8 cellular contexts compared by ENCODE assay signal in genomic region chr10:79155301-79156081, GRCh38.
DNase-seq lines count a peak whose midpoint lies in the region; ATAC-seq, FAIRE-seq and TF ChIP-seq lines count a peak whose summit lies in the region.

No MANE protein-coding gene starts in this region.

- no peaks in the 10 kb centered on the region for H3K27me3 ChIP-seq in NT2/D1 (ENCODE audit: insufficient read depth, insufficient read length)

- H3K4me3 ChIP-seq in NT2/D1 (ENCODE audit: insufficient read length, low read depth) (no peak overlapping the region), epithelial cell of esophagus (ENCODE audit: low read length) (no peak overlapping the region)

- H3K36me3 ChIP-seq in NT2/D1 (ENCODE audit: insufficient read depth, insufficient read length, low read length) = peaks cover 48% of the 10 kb centered on the region

- H3K36me3 Mint-ChIP-seq in osteocyte (ENCODE audit: unreplicated experiment) = peaks cover 8% of the 10 kb centered on the region
- H3K36me3 Mint-ChIP-seq in activated naive CD8-positive, alpha-beta T cell treated with anti-CD3 and anti-CD28 coated beads, Interleukin-2, amount 50 U/mL, for 24 hours (ENCODE audit: low read depth) = no peaks in the 10 kb centered on the region
- no peaks in the 10 kb centered on the region for H3K36me3 Mint-ChIP-seq in activated naive CD4-positive, alpha-beta T cell treated with anti-CD3 and anti-CD28 coated beads, Interleukin-2, amount 10 ng/mL, durations not matched to agents 7 days and 5 days

- CTCF ChIA-PET in activated naive CD4-positive, alpha-beta T cell treated with anti-CD3 and anti-CD28 coated beads, Interleukin-2, amount 10 ng/mL, durations not matched to agents 7 days and 5 days (lab: Charles Lee) = no interaction called here

- peaks cover 85% of the 10 kb centered on the region for H3K4me1 Mint-ChIP-seq in osteocyte (ENCODE audit: unreplicated experiment)
- H3K4me1 Mint-ChIP-seq in activated naive CD8-positive, alpha-beta T cell treated with anti-CD3 and anti-CD28 coated beads, Interleukin-2, amount 50 U/mL, for 24 hours = peaks cover 4% of the 10 kb centered on the region
- peaks cover 10% of the 10 kb centered on the region for H3K4me1 Mint-ChIP-seq in activated naive CD4-positive, alpha-beta T cell treated with anti-CD3 and anti-CD28 coated beads, Interleukin-2, amount 10 ng/mL, durations not matched to agents 7 days and 5 days

- no peak for FAIRE-seq in D721Med (lab: Jason Lieb, UNC)

- H3K27ac Mint-ChIP-seq in osteocyte (ENCODE audit: unreplicated experiment) = peak overlapping the region; percentile 62
- no peak overlapping the region for H3K27ac Mint-ChIP-seq in activated naive CD8-positive, alpha-beta T cell treated with anti-CD3 and anti-CD28 coated beads, Interleukin-2, amount 50 U/mL, for 24 hours
- H3K27ac Mint-ChIP-seq in activated naive CD4-positive, alpha-beta T cell treated with anti-CD3 and anti-CD28 coated beads, Interleukin-2, amount 10 ng/mL, durations not matched to agents 7 days and 5 days = no peak overlapping the region

- H3K27me3 Mint-ChIP-seq in osteocyte (ENCODE audit: unreplicated experiment) = no peaks in the 10 kb centered on the region
- H3K27me3 Mint-ChIP-seq in activated naive CD8-positive, alpha-beta T cell treated with anti-CD3 and anti-CD28 coated beads, Interleukin-2, amount 50 U/mL, for 24 hours = no peaks in the 10 kb centered on the region
- H3K27me3 Mint-ChIP-seq in activated naive CD4-positive, alpha-beta T cell treated with anti-CD3 and anti-CD28 coated beads, Interleukin-2, amount 10 ng/mL, durations not matched to agents 7 days and 5 days = no peaks in the 10 kb centered on the region

- DNase-seq in D721Med (ENCODE audit: insufficient read length, low spot score) (no peak), NT2/D1 (ENCODE audit: low read depth, low spot score) (no peak), epithelial cell of esophagus (ENCODE audit: low read depth) (peak; percentile 59), osteocyte (ENCODE audit: extremely low spot score, unreplicated experiment) (no peak), NCI-H2081 (lab: John Stamatoyannopoulos, UW) (no peak), midbrain (lab: John Stamatoyannopoulos, UW) (no peak)
- no peak for DNase-seq in activated naive CD8-positive, alpha-beta T cell treated with anti-CD3 and anti-CD28 coated beads, Interleukin-2, amount 50 U/mL, for 24 hours
- no peak for DNase-seq in activated naive CD4-positive, alpha-beta T cell treated with anti-CD3 and anti-CD28 coated beads, Interleukin-2, amount 10 ng/mL, durations not matched to agents 7 days and 5 days

- H3K4me1 ChIP-seq in NT2/D1 (ENCODE audit: insufficient read depth, insufficient read length) = peaks cover 53% of the 10 kb centered on the region

- no peaks in the 10 kb centered on the region for H3K9me3 Mint-ChIP-seq in osteocyte (ENCODE audit: unreplicated experiment)
- no peaks in the 10 kb centered on the region for H3K9me3 Mint-ChIP-seq in activated naive CD8-positive, alpha-beta T cell treated with anti-CD3 and anti-CD28 coated beads, Interleukin-2, amount 50 U/mL, for 24 hours
- no peaks in the 10 kb centered on the region for H3K9me3 Mint-ChIP-seq in activated naive CD4-positive, alpha-beta T cell treated with anti-CD3 and anti-CD28 coated beads, Interleukin-2, amount 10 ng/mL, durations not matched to agents 7 days and 5 days

- H3K9ac ChIP-seq in NT2/D1 (ENCODE audit: insufficient read length, low read depth) = peak overlapping the region; percentile 8

- no peak for ATAC-seq in activated naive CD8-positive, alpha-beta T cell treated with anti-CD3 and anti-CD28 coated beads, Interleukin-2, amount 50 U/mL, for 24 hours

- H3K4me3 Mint-ChIP-seq in osteocyte (ENCODE audit: unreplicated experiment) = no peak overlapping the region
- no peak overlapping the region for H3K4me3 Mint-ChIP-seq in activated naive CD8-positive, alpha-beta T cell treated with anti-CD3 and anti-CD28 coated beads, Interleukin-2, amount 50 U/mL, for 24 hours
- no peak overlapping the region for H3K4me3 Mint-ChIP-seq in activated naive CD4-positive, alpha-beta T cell treated with anti-CD3 and anti-CD28 coated beads, Interleukin-2, amount 10 ng/mL, durations not matched to agents 7 days and 5 days

- TF ChIP-seq CTCF in D721Med (IDR thresholded peaks at IDR 0.05; ENCODE audit: insufficient read depth, missing control alignments) (peak; percentile 15), epithelial cell of esophagus (IDR thresholded peaks at IDR 0.05; ENCODE audit: insufficient read depth, low read depth, low read length, missing control alignments) (no peak), osteocyte (IDR thresholded peaks at IDR 0.05) (no peak)

- no peaks in the 10 kb centered on the region for H3K9me3 ChIP-seq in NT2/D1 (ENCODE audit: insufficient read depth, low read length)
